In genomic region chr12:6915023-6915788, GRCh38 we compare ENCODE assay signal across 1 cellular context.
TF ChIP-seq lines count a peak whose summit lies in the region.

No MANE protein-coding gene starts in this region.

TF ChIP-seq in H1, 55 proteins besides CTCF, POLR2A, EP300 and RAD21:
- TF ChIP-seq YY1 (IDR thresholded peaks at IDR 0.05; ENCODE audit: low read depth, low read length) (peak; percentile 47; the same call in 1 of the 2 replicates), PHF8 (conservative IDR thresholded peaks at IDR 0.05; ENCODE audit: low read depth, low read length) (0 out of 2 replicates have a peak, but pooled peaks have one; percentile 23), GTF2F1 (IDR thresholded peaks at IDR 0.05; ENCODE audit: borderline replicate concordance, low read depth, low read length) (no peak), USF2 (IDR thresholded peaks at IDR 0.05; ENCODE audit: low read length) (no peak), NANOG (IDR thresholded peaks at IDR 0.05; ENCODE audit: insufficient read depth, low read depth, low read length, poor library complexity, severe bottlenecking) (no peak), ATF2 (IDR thresholded peaks at IDR 0.05; ENCODE audit: low read length) (no peak), TBP (IDR thresholded peaks at IDR 0.05; ENCODE audit: low read depth, low read length) (no peak; the same call in 1 of the 2 replicates), SAP30 (IDR thresholded peaks at IDR 0.05; ENCODE audit: insufficient read depth, insufficient replicate concordance, low read length) (peak; percentile 72), TAF1 (IDR thresholded peaks at IDR 0.05; ENCODE audit: low read depth, low read length) (0 out of 2 replicates have a peak, but pooled peaks have one; percentile 36), KDM4A (IDR thresholded peaks at IDR 0.05; ENCODE audit: low read depth, low read length, severe bottlenecking) (peak; percentile 48), CTBP2 (IDR thresholded peaks at IDR 0.05; ENCODE audit: borderline replicate concordance, insufficient read depth, insufficient read length, low read length) (peak; percentile 78), SIX5 (IDR thresholded peaks at IDR 0.05; ENCODE audit: low read depth, low read length) (no peak), EZH2 (IDR thresholded peaks at IDR 0.05; ENCODE audit: low read depth, low read length, severe bottlenecking) (no peak)
- TF ChIP-seq, protein P1, sequence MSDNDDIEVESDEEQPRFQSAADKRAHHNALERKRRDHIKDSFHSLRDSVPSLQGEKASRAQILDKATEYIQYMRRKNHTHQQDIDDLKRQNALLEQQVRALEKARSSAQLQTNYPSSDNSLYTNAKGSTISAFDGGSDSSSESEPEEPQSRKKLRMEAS (IDR thresholded peaks at IDR 0.05) = peak; percentile 48
TF ChIP-seq in H1: peak in this region for 7.
